1 cellular context compared by ENCODE assay signal in the genomic region with DNA sequence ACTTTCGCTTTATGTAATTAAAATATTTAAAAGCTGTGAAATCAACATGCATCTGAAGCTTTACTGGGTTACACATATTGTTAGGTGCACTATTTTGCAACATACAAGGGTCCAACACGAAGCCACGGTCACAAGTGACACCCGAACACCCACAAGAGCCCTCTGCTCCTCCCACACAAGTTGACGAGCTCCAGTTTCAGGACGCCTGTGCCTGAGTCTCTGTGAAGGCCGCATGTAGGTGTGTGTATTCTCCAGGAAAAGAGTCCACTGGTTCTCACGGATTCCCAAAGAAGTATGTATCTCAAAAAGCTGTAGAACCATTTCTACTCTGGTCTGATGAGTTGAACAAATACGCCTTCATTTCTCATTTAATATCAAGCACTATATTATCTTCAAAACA.
TF ChIP-seq lines count a peak whose summit lies in the region.

No MANE protein-coding gene starts in this region.

TF ChIP-seq in HEK293, 187 proteins besides CTCF, POLR2A, EP300 and RAD21 (continued from another document):
- TF ChIP-seq, protein P1, sequence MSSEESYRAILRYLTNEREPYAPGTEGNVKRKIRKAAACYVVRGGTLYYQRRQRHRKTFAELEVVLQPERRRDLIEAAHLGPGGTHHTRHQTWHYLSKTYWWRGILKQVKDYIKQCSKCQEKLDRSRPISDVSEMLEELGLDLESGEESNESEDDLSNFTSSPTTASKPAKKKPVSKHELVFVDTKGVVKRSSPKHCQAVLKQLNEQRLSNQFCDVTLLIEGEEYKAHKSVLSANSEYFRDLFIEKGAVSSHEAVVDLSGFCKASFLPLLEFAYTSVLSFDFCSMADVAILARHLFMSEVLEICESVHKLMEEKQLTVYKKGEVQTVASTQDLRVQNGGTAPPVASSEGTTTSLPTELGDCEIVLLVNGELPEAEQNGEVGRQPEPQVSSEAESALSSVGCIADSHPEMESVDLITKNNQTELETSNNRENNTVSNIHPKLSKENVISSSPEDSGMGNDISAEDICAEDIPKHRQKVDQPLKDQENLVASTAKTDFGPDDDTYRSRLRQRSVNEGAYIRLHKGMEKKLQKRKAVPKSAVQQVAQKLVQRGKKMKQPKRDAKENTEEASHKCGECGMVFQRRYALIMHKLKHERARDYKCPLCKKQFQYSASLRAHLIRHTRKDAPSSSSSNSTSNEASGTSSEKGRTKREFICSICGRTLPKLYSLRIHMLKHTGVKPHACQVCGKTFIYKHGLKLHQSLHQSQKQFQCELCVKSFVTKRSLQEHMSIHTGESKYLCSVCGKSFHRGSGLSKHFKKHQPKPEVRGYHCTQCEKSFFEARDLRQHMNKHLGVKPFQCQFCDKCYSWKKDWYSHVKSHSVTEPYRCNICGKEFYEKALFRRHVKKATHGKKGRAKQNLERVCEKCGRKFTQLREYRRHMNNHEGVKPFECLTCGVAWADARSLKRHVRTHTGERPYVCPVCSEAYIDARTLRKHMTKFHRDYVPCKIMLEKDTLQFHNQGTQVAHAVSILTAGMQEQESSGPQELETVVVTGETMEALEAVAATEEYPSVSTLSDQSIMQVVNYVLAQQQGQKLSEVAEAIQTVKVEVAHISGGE (tag by site-specific recombination; conservative IDR thresholded peaks at IDR 0.05; ENCODE audit: low read depth) = no peak
